Comparison of ENCODE assay signal across 7 cellular contexts in genomic region chr13:33285420-33286124, GRCh38. TPM values are rescaled to one million over a fixed set of nuclear protein-coding genes. Genes with fewer than 3 reads are reported as not detected.
DNase-seq lines count a peak whose midpoint lies in the region; ATAC-seq and TF ChIP-seq lines count a peak whose summit lies in the region.

A gene with protein sequence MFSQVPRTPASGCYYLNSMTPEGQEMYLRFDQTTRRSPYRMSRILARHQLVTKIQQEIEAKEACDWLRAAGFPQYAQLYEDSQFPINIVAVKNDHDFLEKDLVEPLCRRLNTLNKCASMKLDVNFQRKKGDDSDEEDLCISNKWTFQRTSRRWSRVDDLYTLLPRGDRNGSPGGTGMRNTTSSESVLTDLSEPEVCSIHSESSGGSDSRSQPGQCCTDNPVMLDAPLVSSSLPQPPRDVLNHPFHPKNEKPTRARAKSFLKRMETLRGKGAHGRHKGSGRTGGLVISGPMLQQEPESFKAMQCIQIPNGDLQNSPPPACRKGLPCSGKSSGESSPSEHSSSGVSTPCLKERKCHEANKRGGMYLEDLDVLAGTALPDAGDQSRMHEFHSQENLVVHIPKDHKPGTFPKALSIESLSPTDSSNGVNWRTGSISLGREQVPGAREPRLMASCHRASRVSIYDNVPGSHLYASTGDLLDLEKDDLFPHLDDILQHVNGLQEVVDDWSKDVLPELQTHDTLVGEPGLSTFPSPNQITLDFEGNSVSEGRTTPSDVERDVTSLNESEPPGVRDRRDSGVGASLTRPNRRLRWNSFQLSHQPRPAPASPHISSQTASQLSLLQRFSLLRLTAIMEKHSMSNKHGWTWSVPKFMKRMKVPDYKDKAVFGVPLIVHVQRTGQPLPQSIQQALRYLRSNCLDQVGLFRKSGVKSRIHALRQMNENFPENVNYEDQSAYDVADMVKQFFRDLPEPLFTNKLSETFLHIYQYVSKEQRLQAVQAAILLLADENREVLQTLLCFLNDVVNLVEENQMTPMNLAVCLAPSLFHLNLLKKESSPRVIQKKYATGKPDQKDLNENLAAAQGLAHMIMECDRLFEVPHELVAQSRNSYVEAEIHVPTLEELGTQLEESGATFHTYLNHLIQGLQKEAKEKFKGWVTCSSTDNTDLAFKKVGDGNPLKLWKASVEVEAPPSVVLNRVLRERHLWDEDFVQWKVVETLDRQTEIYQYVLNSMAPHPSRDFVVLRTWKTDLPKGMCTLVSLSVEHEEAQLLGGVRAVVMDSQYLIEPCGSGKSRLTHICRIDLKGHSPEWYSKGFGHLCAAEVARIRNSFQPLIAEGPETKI (minus strand): TSS chr13:33285755. CDS start chr13:33285638, 117 bp downstream.

- no peaks in the 10 kb centered on the region for H3K36me3 ChIP-seq in lower lobe of right lung

- peak within 1 kb of the TSS; percentile 79 for H3K4me3 Mint-ChIP-seq in T-helper 2 cell treated with Interferon-gamma antibody and Interleukin-4, amounts not matched to agents 5 μg/mL and 100 μg/mL, for 36 hours
- H3K4me3 Mint-ChIP-seq in endothelial cell (ENCODE audit: unreplicated experiment) = peak within 1 kb of the TSS; percentile 93
- peak within 1 kb of the TSS; percentile 84 to 93 for H3K4me3 Mint-ChIP-seq in stimulated activated naive CD8-positive, alpha-beta T cell treated with anti-CD3 and anti-CD28 coated beads, Interleukin-15, amount 100 ng/mL, for 72 hours

- H3K9me3 Mint-ChIP-seq in T-helper 2 cell treated with Interferon-gamma antibody and Interleukin-4, amounts not matched to agents 5 μg/mL and 100 μg/mL, for 36 hours = no peaks in the 10 kb centered on the region
- no peaks in the 10 kb centered on the region for H3K9me3 Mint-ChIP-seq in endothelial cell (ENCODE audit: unreplicated experiment)
- no peaks in the 10 kb centered on the region for H3K9me3 Mint-ChIP-seq in stimulated activated naive CD8-positive, alpha-beta T cell treated with anti-CD3 and anti-CD28 coated beads, Interleukin-15, amount 100 ng/mL, for 72 hours

- DNase-seq in G401 (ENCODE audit: low spot score) (peak; percentile 55), HT1080 (ENCODE audit: low read depth) (peak; percentile 98), endothelial cell (ENCODE audit: low spot score) (peak; percentile 83), lower lobe of right lung (peak; percentile 90)
- peak; percentile 4 for DNase-seq in T-helper 2 cell treated with Interferon-gamma antibody and Interleukin-4, amounts not matched to agents 5 μg/mL and 100 μg/mL, for 36 hours (ENCODE audit: low spot score)
- DNase-seq in stimulated activated naive CD8-positive, alpha-beta T cell treated with anti-CD3 and anti-CD28 coated beads, Interleukin-15, amount 100 ng/mL, for 72 hours = peak; percentile 10

- H3K4me1 ChIP-seq in lower lobe of right lung = peaks cover 44% of the 10 kb centered on the region

- H3K4me1 Mint-ChIP-seq in T-helper 2 cell treated with Interferon-gamma antibody and Interleukin-4, amounts not matched to agents 5 μg/mL and 100 μg/mL, for 36 hours (ENCODE audit: low read depth) = peaks cover 12% of the 10 kb centered on the region
- peaks cover 42% of the 10 kb centered on the region for H3K4me1 Mint-ChIP-seq in endothelial cell (ENCODE audit: unreplicated experiment)
- peaks cover 15% of the 10 kb centered on the region for H3K4me1 Mint-ChIP-seq in stimulated activated naive CD8-positive, alpha-beta T cell treated with anti-CD3 and anti-CD28 coated beads, Interleukin-15, amount 100 ng/mL, for 72 hours

- no peak within 1 kb of the TSS for H3K27ac Mint-ChIP-seq in T-helper 2 cell treated with Interferon-gamma antibody and Interleukin-4, amounts not matched to agents 5 μg/mL and 100 μg/mL, for 36 hours
- H3K27ac Mint-ChIP-seq in endothelial cell (ENCODE audit: unreplicated experiment) = peak within 1 kb of the TSS; percentile 98
- H3K27ac Mint-ChIP-seq in stimulated activated naive CD8-positive, alpha-beta T cell treated with anti-CD3 and anti-CD28 coated beads, Interleukin-15, amount 100 ng/mL, for 72 hours = peak within 1 kb of the TSS; percentile 90 to 94

- H3K4me3 ChIP-seq in lower lobe of right lung = peak within 1 kb of the TSS; percentile 57

- H3K9me3 ChIP-seq in lower lobe of right lung = no peaks in the 10 kb centered on the region

- intact Hi-C loops in lower lobe of right lung (cut with DNase I) = no loop called here

- peaks cover 42% of the 10 kb centered on the region for H3K27me3 Mint-ChIP-seq in T-helper 2 cell treated with Interferon-gamma antibody and Interleukin-4, amounts not matched to agents 5 μg/mL and 100 μg/mL, for 36 hours (ENCODE audit: low read depth)
- peaks cover 7% of the 10 kb centered on the region for H3K27me3 Mint-ChIP-seq in endothelial cell (ENCODE audit: unreplicated experiment)
- H3K27me3 Mint-ChIP-seq in stimulated activated naive CD8-positive, alpha-beta T cell treated with anti-CD3 and anti-CD28 coated beads, Interleukin-15, amount 100 ng/mL, for 72 hours = peaks cover 57% of the 10 kb centered on the region

- no peaks in the 10 kb centered on the region for H3K36me3 Mint-ChIP-seq in T-helper 2 cell treated with Interferon-gamma antibody and Interleukin-4, amounts not matched to agents 5 μg/mL and 100 μg/mL, for 36 hours (ENCODE audit: low read depth)
- peaks cover 9% of the 10 kb centered on the region for H3K36me3 Mint-ChIP-seq in endothelial cell (ENCODE audit: low read depth, unreplicated experiment)

- peak within 1 kb of the TSS; percentile 92 for H3K27ac ChIP-seq in lower lobe of right lung

- no peak for TF ChIP-seq CTCF in endothelial cell (IDR thresholded peaks at IDR 0.05; ENCODE audit: unreplicated experiment)
- peak; percentile 48 for TF ChIP-seq CTCF in lower lobe of right lung (IDR thresholded peaks at IDR 0.05)

- H3K27me3 ChIP-seq in lower lobe of right lung (ENCODE audit: low read depth) = no peaks in the 10 kb centered on the region

- peak; percentile 74 for ATAC-seq in GM21360 (IDR thresholded peaks at IDR 0.05; ENCODE audit: unreplicated experiment)
- peak; percentile 96 to 97 for ATAC-seq in lower lobe of right lung
- ATAC-seq in stimulated activated naive CD8-positive, alpha-beta T cell treated with anti-CD3 and anti-CD28 coated beads, Interleukin-15, amount 100 ng/mL, for 72 hours = peak; percentile 67

- in situ Hi-C loops in G401 (cut with HindIII; ENCODE audit: low sequenced_read_pairs) = no loop called here

RNA-seq across cellular contexts. Expression of the gene that starts here (rescaled TPM):
- 0.06 and 0.20 TPM in 2 replicates for total RNA-seq in G401 (2014; rRNA removed; shearing (Covaris generic))
- 9.6 and 11.2 TPM in 2 replicates for total RNA-seq in HT1080 (2014; rRNA removed; shearing (Covaris generic))
- polyA plus RNA-seq in HT1080 (2015; cell fraction: cytosol; rRNA removed) = 11.2 and 11.6 TPM in 2 replicates
- polyA plus RNA-seq in HT1080 (2015; cell fraction: nucleus; rRNA removed) = 35.1 and 36.8 TPM in 2 replicates
- total RNA-seq in endothelial cell (ENCODE audit: unreplicated experiment) (63.8 TPM), lower lobe of right lung (61.0 TPM)

Comparison
In these comparisons a context has a peak if more than half of its experiments do, and no peak if none do; other contexts are left out.
1. Peak in every context shown above with its lines: DNase-seq, ATAC-seq, H3K4me3 ChIP-seq and H3K27ac ChIP-seq.
2. Peak in DNase-seq in G401; RNA of the gene not detected or under 1 TPM.
3. DNase-seq: peak in every context shown above with its lines; median percentile 98 in HT1080; 90 in lower lobe of right lung; 83 in endothelial cell; 55 in G401; 10 in stimulated activated naive CD8-positive, alpha-beta T cell treated with anti-CD3 and anti-CD28 coated beads, Interleukin-15, amount 100 ng/mL, for 72 hours; 4 in T-helper 2 cell treated with Interferon-gamma antibody and Interleukin-4, amounts not matched to agents 5 μg/mL and 100 μg/mL, for 36 hours.